In genomic region chr7:88202799-88203198, GRCh38 we compare ENCODE assay signal across 20 cellular contexts. TPM values are rescaled to one million over a fixed set of nuclear protein-coding genes. Genes with fewer than 3 reads are reported as not detected.
DNase-seq lines count a peak whose midpoint lies in the region; ATAC-seq and TF ChIP-seq lines count a peak whose summit lies in the region.
"Had no signal": no experiment of that assay in that cellular context is flagged by ENCODE, and none has a peak within 500 bp of the region (broad histone marks: within the 10 kb centered on the region; RNA-seq: fewer than 3 reads in every experiment).

No MANE protein-coding gene starts in this region.

- H3K27ac Mint-ChIP-seq in CD8-positive, alpha-beta T cell: peak overlapping the region; percentile 37
- peak overlapping the region; percentile 4 for H3K27ac Mint-ChIP-seq in activated naive CD8-positive, alpha-beta T cell
- H3K27ac Mint-ChIP-seq: activated CD4-positive, alpha-beta memory T cell treated with anti-CD3 and anti-CD28 coated beads, Interleukin-2, amount 10 ng/mL, durations not matched to agents 7 days and 5 days had no signal

- H3K9me3 Mint-ChIP-seq in CD8-positive, alpha-beta T cell: no peaks in the 10 kb centered on the region
- no peaks in the 10 kb centered on the region for H3K9me3 Mint-ChIP-seq in activated naive CD8-positive, alpha-beta T cell (ENCODE audit: low read depth)
- H3K9me3 Mint-ChIP-seq: activated CD4-positive, alpha-beta memory T cell treated with anti-CD3 and anti-CD28 coated beads, Interleukin-2, amount 10 ng/mL, durations not matched to agents 7 days and 5 days; IgD-negative memory B cell had no signal

- H3K36me3 ChIP-seq in CD8-positive, alpha-beta T cell (ENCODE audit: insufficient read depth, low read length): peaks cover 22% of the 10 kb centered on the region

- H3K27me3 Mint-ChIP-seq in CD8-positive, alpha-beta T cell (ENCODE audit: low read depth): no peaks in the 10 kb centered on the region
- H3K27me3 Mint-ChIP-seq in activated naive CD8-positive, alpha-beta T cell: no peaks in the 10 kb centered on the region
- H3K27me3 Mint-ChIP-seq: activated CD4-positive, alpha-beta memory T cell treated with anti-CD3 and anti-CD28 coated beads, Interleukin-2, amount 10 ng/mL, durations not matched to agents 7 days and 5 days; IgD-negative memory B cell had no signal

- DNase-seq in CD8-positive, alpha-beta T cell: no peak
- peak; percentile 15 for DNase-seq in GM12865 (ENCODE audit: low read depth)
- no peak for DNase-seq in activated CD4-positive, alpha-beta T cell treated with anti-CD3 and anti-CD28 coated beads for 1 hour
- no peak for DNase-seq in HuH-7.5 (ENCODE audit: low spot score)
- DNase-seq: activated CD4-positive, alpha-beta memory T cell treated with anti-CD3 and anti-CD28 coated beads, Interleukin-2, amount 10 ng/mL, durations not matched to agents 7 days and 5 days; activated gamma-delta T cell; central memory CD4-positive, alpha-beta T cell; NCI-H510A; OCI-M1; stimulated activated CD4-positive, alpha-beta T cell treated with anti-CD3 and anti-CD28 coated beads, Interleukin-4, amount 100 ng/mL, for 4 hours; upper lobe of left lung had no signal

- H3K4me3 Mint-ChIP-seq in CD8-positive, alpha-beta T cell: no peak overlapping the region
- no peak overlapping the region for H3K4me3 Mint-ChIP-seq in activated naive CD8-positive, alpha-beta T cell
- H3K4me3 Mint-ChIP-seq: activated CD4-positive, alpha-beta memory T cell treated with anti-CD3 and anti-CD28 coated beads, Interleukin-2, amount 10 ng/mL, durations not matched to agents 7 days and 5 days; IgD-negative memory B cell had no signal

- H3K4me3 ChIP-seq in CD8-positive, alpha-beta T cell (ENCODE audit: low read depth, low read length): no peak overlapping the region
- H3K4me3 ChIP-seq in GM12865 (ENCODE audit: low read depth, low read length): no peak overlapping the region
- H3K4me3 ChIP-seq: BLaER1, SK-N-MC, suprapubic skin, upper lobe of left lung had no signal

- peaks cover 57% of the 10 kb centered on the region for H3K36me3 Mint-ChIP-seq in CD8-positive, alpha-beta T cell
- peaks cover 6% of the 10 kb centered on the region for H3K36me3 Mint-ChIP-seq in activated naive CD8-positive, alpha-beta T cell

- H3K9me3 ChIP-seq in CD8-positive, alpha-beta T cell (ENCODE audit: low read length): no peaks in the 10 kb centered on the region
- H3K9me3 ChIP-seq: BLaER1, suprapubic skin, upper lobe of left lung had no signal

- CTCF ChIA-PET in CD8-positive, alpha-beta T cell (lab: Charles Lee): interaction anchor here (0.5 to 0.6 kb wide), 2 partner anchors 19 to 86 kb away, joined by 3 read pairs; no protein-coding TSS in a partner anchor

- ATAC-seq in CD8-positive, alpha-beta T cell: no peak
- peak; percentile 48 for ATAC-seq in GM21619 (IDR thresholded peaks at IDR 0.05; ENCODE audit: unreplicated experiment)
- no peak for ATAC-seq in activated CD4-positive, CD25-positive, alpha-beta regulatory T cell treated with anti-CD3 and anti-CD28 coated beads, Interleukin-2, amount 50 U/mL, for 24 hours
- ATAC-seq: HCT116, left lobe of liver had no signal

- POLR2A ChIA-PET in CD8-positive, alpha-beta T cell (lab: Charles Lee): interaction anchor here (1.4 kb wide), 1 partner anchor 11 kb away, joined by 3 read pairs; no protein-coding TSS in a partner anchor

- intact Hi-C loops in CD8-positive, alpha-beta T cell (cut with DNase I, micrococcal nuclease): loop anchor here in 1 of 2 experiments (1.0 kb wide), 1 partner anchor 26 kb away; no protein-coding TSS in a partner anchor

- no peak for TF ChIP-seq CTCF in CD8-positive, alpha-beta T cell (IDR thresholded peaks at IDR 0.05)
- TF ChIP-seq CTCF in GM12865 (IDR thresholded peaks at IDR 0.05; ENCODE audit: insufficient read depth, low read depth, low read length, missing control alignments): no peak

- peaks cover 4% of the 10 kb centered on the region for H3K4me1 Mint-ChIP-seq in CD8-positive, alpha-beta T cell (ENCODE audit: low read depth)
- peaks cover 6% of the 10 kb centered on the region for H3K4me1 Mint-ChIP-seq in activated naive CD8-positive, alpha-beta T cell (ENCODE audit: low read depth)
- H3K4me1 Mint-ChIP-seq: IgD-negative memory B cell had no signal

- H3K27ac ChIP-seq in CD8-positive, alpha-beta T cell (ENCODE audit: low read depth, low read length): no peak overlapping the region
- H3K27ac ChIP-seq: BLaER1, SK-N-MC, suprapubic skin, upper lobe of left lung had no signal

- no peaks in the 10 kb centered on the region for H3K4me1 ChIP-seq in CD8-positive, alpha-beta T cell (ENCODE audit: insufficient read depth, low read length)
- H3K4me1 ChIP-seq: BLaER1, suprapubic skin, upper lobe of left lung had no signal

- H3K27me3 ChIP-seq in CD8-positive, alpha-beta T cell (ENCODE audit: insufficient read depth, low read length): no peaks in the 10 kb centered on the region
- H3K27me3 ChIP-seq: BLaER1, suprapubic skin, upper lobe of left lung had no signal

RNA-seq across cellular contexts. Expression of gene SRI, which starts 17.0 kb away (rescaled TPM):
- 10 to 100 TPM; 38.5 to 43.9 TPM for total RNA-seq in CD8-positive, alpha-beta T cell
